ENCODE assay signal across 7 cellular contexts in genomic region chr11:20671856-20672546, GRCh38. TPM values are rescaled to one million over a fixed set of nuclear protein-coding genes. Genes with fewer than 3 reads are reported as not detected.
DNase-seq lines count a peak whose midpoint lies in the region; FAIRE-seq and TF ChIP-seq lines count a peak whose summit lies in the region.

No MANE protein-coding gene starts in this region.

- H3K9me3 ChIP-seq in astrocyte (ENCODE audit: insufficient read depth, low read depth, low read length) (no peaks in the 10 kb centered on the region), transverse colon (no peaks in the 10 kb centered on the region)

- intact Hi-C loops in transverse colon (cut with DNase I; ENCODE audit: low total_unique reads) = no loop called here

- no peak overlapping the region for H3K27ac Mint-ChIP-seq in astrocyte (ENCODE audit: unreplicated experiment)
- H3K27ac Mint-ChIP-seq in activated T-cell treated with anti-CD3 and anti-CD28 coated beads, Interleukin-2, amount 50 U/mL, for 24 hours = no peak overlapping the region

- H3K4me3 ChIP-seq in astrocyte (ENCODE audit: insufficient read depth, low read depth, low read length) (no peak overlapping the region), transverse colon (no peak overlapping the region)

- no peaks in the 10 kb centered on the region for H3K36me3 ChIP-seq in astrocyte (ENCODE audit: insufficient read depth, low read length)
- H3K36me3 ChIP-seq in transverse colon = no peaks in the 10 kb centered on the region

- WGBS in transverse colon (ENCODE audit: low coverage in 1 of 2), 2 donors = 20 to 22% methylated on average over 2 to 6 of the region's 6 CpGs

- peaks cover 4% of the 10 kb centered on the region for H3K4me1 Mint-ChIP-seq in astrocyte (ENCODE audit: low read depth, unreplicated experiment)
- H3K4me1 Mint-ChIP-seq in activated T-cell treated with anti-CD3 and anti-CD28 coated beads, Interleukin-2, amount 50 U/mL, for 24 hours (ENCODE audit: low read depth) = peaks cover 12% of the 10 kb centered on the region

- DNase-seq in GM13976 (ENCODE audit: low spot score) = peak; percentile 38
- peak; percentile 40 for DNase-seq in NCI-H1694 treated with DMSO at 0.1 percent for 48 hours (lab: John Stamatoyannopoulos, UW)
- DNase-seq in astrocyte (ENCODE audit: low read depth) = no peak
- peak; percentile 17 for DNase-seq in putamen (ENCODE audit: low spot score)
- DNase-seq in transverse colon = no peak
- no peak for DNase-seq in MV-4-11 (lab: John Stamatoyannopoulos, UW)
- DNase-seq in activated T-cell treated with anti-CD3 and anti-CD28 coated beads, Interleukin-2, amount 50 U/mL, for 24 hours = no peak

- H2AFZ ChIP-seq in astrocyte (ENCODE audit: low read depth, low read length) = no peak overlapping the region

- in situ Hi-C loops in GM13976 (cut with MboI; ENCODE audit: low sequenced_read_pairs, unreplicated experiment) = no loop called here
- in situ Hi-C loops in transverse colon (cut with MboI; ENCODE audit: low pct_ligation_motif_present in 1 of 4, low pct_unique_long_range_greater_than_20kb in 1 of 4, low sequenced_read_pairs in 3 of 4) = loop anchor here in 1 of 4 donors (25.0 kb wide), 1 partner anchor 840 kb away; no protein-coding TSS in a partner anchor

- H3K4me1 ChIP-seq in astrocyte (ENCODE audit: insufficient read depth, low read length) (no peaks in the 10 kb centered on the region), transverse colon (peaks cover 0 to 8% (median 6%) of the 10 kb centered on the region in 4 donors)

- no peaks in the 10 kb centered on the region for H3K36me3 Mint-ChIP-seq in astrocyte (ENCODE audit: low read depth, unreplicated experiment)
- H3K36me3 Mint-ChIP-seq in activated T-cell treated with anti-CD3 and anti-CD28 coated beads, Interleukin-2, amount 50 U/mL, for 24 hours (ENCODE audit: low read depth) = no peaks in the 10 kb centered on the region

- no peak for TF ChIP-seq EP300 in transverse colon (IDR thresholded peaks at IDR 0.05; ENCODE audit: low read depth)

- H3K27ac ChIP-seq in astrocyte (ENCODE audit: low read depth, low read length) (no peak overlapping the region), transverse colon (no peak overlapping the region)

- no peaks in the 10 kb centered on the region for H3K79me2 ChIP-seq in astrocyte (ENCODE audit: insufficient read depth, low read length)

- no peak overlapping the region for H3K9ac ChIP-seq in astrocyte (ENCODE audit: low read length)

- H4K20me1 ChIP-seq in astrocyte (ENCODE audit: insufficient read depth, low read length) = no peaks in the 10 kb centered on the region

- no peak overlapping the region for H3K4me2 ChIP-seq in astrocyte (ENCODE audit: low read length)

- no peak overlapping the region for H3K4me3 Mint-ChIP-seq in astrocyte (ENCODE audit: unreplicated experiment)
- H3K4me3 Mint-ChIP-seq in activated T-cell treated with anti-CD3 and anti-CD28 coated beads, Interleukin-2, amount 50 U/mL, for 24 hours = no peak overlapping the region

- no peaks in the 10 kb centered on the region for H3K9me3 Mint-ChIP-seq in astrocyte (ENCODE audit: unreplicated experiment)
- H3K9me3 Mint-ChIP-seq in activated T-cell treated with anti-CD3 and anti-CD28 coated beads, Interleukin-2, amount 50 U/mL, for 24 hours = no peaks in the 10 kb centered on the region

- TF ChIP-seq CTCF in GM13976 (IDR thresholded peaks at IDR 0.05; ENCODE audit: borderline replicate concordance, control extremely low read depth, extremely low read depth, insufficient read depth, missing control alignments) (no peak), astrocyte (IDR thresholded peaks at IDR 0.05; ENCODE audit: insufficient read depth, low read depth, low read length) (peak; percentile 13), transverse colon (IDR thresholded peaks at IDR 0.05) (no peak)

- no peak for FAIRE-seq in astrocyte (lab: Jason Lieb, UNC)

- H3K27me3 Mint-ChIP-seq in astrocyte (ENCODE audit: low read depth, unreplicated experiment) = peaks cover 70% of the 10 kb centered on the region
- peaks cover 82% of the 10 kb centered on the region for H3K27me3 Mint-ChIP-seq in activated T-cell treated with anti-CD3 and anti-CD28 coated beads, Interleukin-2, amount 50 U/mL, for 24 hours

- TF ChIP-seq POLR2A in transverse colon (IDR thresholded peaks at IDR 0.05) = no peak

- H3K27me3 ChIP-seq in astrocyte (ENCODE audit: insufficient read depth, low read length) = peaks cover 47% of the 10 kb centered on the region
- H3K27me3 ChIP-seq in transverse colon = peaks cover 66% of the 10 kb centered on the region

RNA-seq across cellular contexts. Expression of gene NELL1, which starts 2.6 kb away (rescaled TPM):
- total RNA-seq in astrocyte = 0.45 TPM in 1 of 2 replicates, not detected in the other
- total RNA-seq in transverse colon = under 1 TPM in 1 of 4 donors, not detected in 3; 0.27 TPM

Comparison
In these comparisons a context has a peak if more than half of its experiments do, and no peak if none do; other contexts are left out.
1. DNase-seq: peak in GM13976 (single experiment), NCI-H1694 treated with DMSO at 0.1 percent for 48 hours (single experiment) and putamen (single experiment); none in astrocyte (single experiment), transverse colon (single experiment), MV-4-11 (single experiment) and activated T-cell treated with anti-CD3 and anti-CD28 coated beads, Interleukin-2, amount 50 U/mL, for 24 hours (single experiment).